In genomic region chr11:35083181-35084061, GRCh38 we compare ENCODE assay signal across 8 cellular contexts. TPM values are rescaled to one million over a fixed set of nuclear protein-coding genes. Genes with fewer than 3 reads are reported as not detected.
DNase-seq lines count a peak whose midpoint lies in the region; ATAC-seq lines count a peak whose summit lies in the region.

No MANE protein-coding gene starts in this region.

- no peak overlapping the region for H3K4me3 ChIP-seq in iPS DF 6.9 (ENCODE audit: low read length)

- WGBS in iPS DF 6.9 (ENCODE audit: insufficient coverage, insufficient read length) = no CpG with 5 or more reads among the region's 11 CpGs

- DNase-seq in 8988T (peak; percentile 63), SKM-1 treated with dmso at 0.1 percent for 144 hours (lab: John Stamatoyannopoulos, UW; ENCODE audit: unreplicated experiment) (peak; percentile 94), amygdala (lab: John Stamatoyannopoulos, UW) (peak in 32 of 56 donors; percentile 1 to 70 (median 16)), iPS DF 6.9 (ENCODE audit: low read depth, low spot score) (peak; percentile 7), SK-N-DZ (ENCODE audit: low spot score) (no peak)
- DNase-seq in stimulated activated CD4-positive, alpha-beta T cell treated with anti-CD3 and anti-CD28 coated beads, Interleukin-1b, Interleukin-23, amount 100 ng/mL, for 48 hours = peak; percentile 76

- H3K36me3 ChIP-seq in iPS DF 6.9 (ENCODE audit: control insufficient read depth, insufficient read depth, low read length) = no peaks in the 10 kb centered on the region

- no peak overlapping the region for H3K27ac ChIP-seq in iPS DF 6.9 (ENCODE audit: low read length)

- no peaks in the 10 kb centered on the region for H3K27me3 ChIP-seq in iPS DF 6.9 (ENCODE audit: control insufficient read depth, insufficient read depth, low read length)

- H3K9me3 ChIP-seq in iPS DF 6.9 (ENCODE audit: control insufficient read depth, insufficient read depth, low read length) = no peaks in the 10 kb centered on the region

- ATAC-seq in GM19025 (IDR thresholded peaks at IDR 0.05; ENCODE audit: low read depth, unreplicated experiment) = peak; percentile 67
- peak; percentile 64 for ATAC-seq in HG03159 (IDR thresholded peaks at IDR 0.05; ENCODE audit: unreplicated experiment)

- peaks cover 2% of the 10 kb centered on the region; the same call in 1 of the 2 replicates for H3K4me1 ChIP-seq in iPS DF 6.9 (ENCODE audit: control insufficient read depth, insufficient read depth, low read length)

RNA-seq across cellular contexts. Expression of gene CD44, which starts 55.5 kb away (rescaled TPM):
- polyA plus RNA-seq in SK-N-DZ (2014; cell fraction: cytosol; rRNA removed) = 0.61 and 1.4 TPM in 2 replicates
- 0.12 and 0.39 TPM in 2 replicates for polyA plus RNA-seq in SK-N-DZ (2014; cell fraction: nucleus; rRNA removed)
